38 cellular contexts compared by ENCODE assay signal in genomic region chr11:45638051-45638450, GRCh38. TPM values are rescaled to one million over a fixed set of nuclear protein-coding genes. Genes with fewer than 3 reads are reported as not detected.
"Had no signal": no experiment of that assay in that cellular context is flagged by ENCODE, and none has a peak within 500 bp of the region (broad histone marks: within the 10 kb centered on the region; RNA-seq: fewer than 3 reads in every experiment).

No MANE protein-coding gene starts in this region.

- H3K9me3 ChIP-seq: adrenal gland, ascending aorta, body of pancreas had no signal

- H3K36me3 ChIP-seq: adrenal gland, ascending aorta, brain microvascular endothelial cell, breast epithelium, cardiac muscle cell had no signal

- H3K36me3 Mint-ChIP-seq: activated naive CD4-positive, alpha-beta T cell treated with anti-CD3 and anti-CD28 coated beads, Interleukin-2, amount 10 ng/mL, durations not matched to agents 7 days and 5 days; activated naive CD4-positive, alpha-beta T cell treated with anti-CD3 and anti-CD28 coated beads, Interleukin-2, amount 50 U/mL, for 24 hours; activated naive CD4-positive, alpha-beta T cell treated with anti-CD3 and anti-CD28 coated beads, Interleukin-2, amount 50 U/mL, for 72 hours; activated naive CD8-positive, alpha-beta T cell treated with anti-CD3 and anti-CD28 coated beads for 36 hours; activated naive CD8-positive, alpha-beta T cell treated with anti-CD3 and anti-CD28 coated beads, Interleukin-2, amount 10 ng/mL, durations not matched to agents 7 days and 5 days; brain had no signal

- H3K4me1 Mint-ChIP-seq: activated naive CD4-positive, alpha-beta T cell treated with anti-CD3 and anti-CD28 coated beads, Interleukin-2, amount 10 ng/mL, durations not matched to agents 7 days and 5 days; activated naive CD4-positive, alpha-beta T cell treated with anti-CD3 and anti-CD28 coated beads, Interleukin-2, amount 50 U/mL, for 24 hours; activated naive CD8-positive, alpha-beta T cell treated with anti-CD3 and anti-CD28 coated beads for 36 hours; activated naive CD8-positive, alpha-beta T cell treated with anti-CD3 and anti-CD28 coated beads, Interleukin-2, amount 10 ng/mL, durations not matched to agents 7 days and 5 days; activated naive CD8-positive, alpha-beta T cell treated with anti-CD3 and anti-CD28 coated beads, Interleukin-2, amount 50 U/mL, for 24 hours; activated T-helper 17 cell treated with anti-CD3 and anti-CD28 coated beads, Interleukin-2, amount 50 U/mL, for 72 hours; brain; central memory CD8-positive, alpha-beta T cell had no signal

- H3K27ac ChIP-seq: adrenal gland, ascending aorta, body of pancreas, brain microvascular endothelial cell, breast epithelium, cardiac muscle cell had no signal

- ATAC-seq: activated naive CD8-positive, alpha-beta T cell treated with anti-CD3 and anti-CD28 coated beads, Interleukin-2, amount 50 U/mL, for 24 hours; activated T-cell treated with anti-CD3 and anti-CD28 coated beads, Interleukin-2, amount 50 U/mL, for 4 hours; activated T-cell treated with anti-CD3 and anti-CD28 coated beads, Interleukin-2, amount 50 U/mL, for 72 hours; activated T-helper 17 cell treated with anti-CD3 and anti-CD28 coated beads, Interleukin-2, amount 50 U/mL, for 72 hours; body of pancreas had no signal

- H3K4me1 ChIP-seq: adrenal gland, ascending aorta, body of pancreas, breast epithelium had no signal

- H3K27me3 ChIP-seq: adrenal gland, ascending aorta, body of pancreas, brain microvascular endothelial cell, cardiac muscle cell had no signal

- H3K4me3 ChIP-seq: adrenal gland, ascending aorta, body of pancreas, breast epithelium, cardiac muscle cell had no signal

- DNase-seq: activated effector memory CD4-positive, alpha-beta T cell treated with anti-CD3 and anti-CD28 coated beads, Interleukin-2, amount 50 U/mL, for 16 hours; activated effector memory CD4-positive, alpha-beta T cell treated with Interleukin-2 at 50 U/mL for 16 hours; activated gamma-delta T cell; activated gamma-delta T cell treated with Interleukin-2 at 50 U/mL for 16 hours; activated naive CD4-positive, alpha-beta T cell; activated naive CD4-positive, alpha-beta T cell treated with anti-CD3 and anti-CD28 coated beads for 36 hours; activated naive CD4-positive, alpha-beta T cell treated with anti-CD3 and anti-CD28 coated beads, Interleukin-2, amount 10 ng/mL, durations not matched to agents 7 days and 5 days; activated naive CD4-positive, alpha-beta T cell treated with anti-CD3 and anti-CD28 coated beads, Interleukin-2, amount 50 U/mL, for 16 hours; activated naive CD4-positive, alpha-beta T cell treated with Interleukin-2 at 50 U/mL for 16 hours; activated naive CD8-positive, alpha-beta T cell treated with anti-CD3 and anti-CD28 coated beads for 36 hours; activated naive CD8-positive, alpha-beta T cell treated with anti-CD3 and anti-CD28 coated beads, Interleukin-2, amount 10 ng/mL, durations not matched to agents 7 days and 5 days; activated naive CD8-positive, alpha-beta T cell treated with anti-CD3 and anti-CD28 coated beads, Interleukin-2, amount 50 U/mL, for 24 hours; activated T-cell treated with anti-CD3 and anti-CD28 coated beads, Interleukin-2, amount 50 U/mL, for 1 hour; activated T-cell treated with anti-CD3 and anti-CD28 coated beads, Interleukin-2, amount 50 U/mL, for 24 hours; activated T-cell treated with anti-CD3 and anti-CD28 coated beads, Interleukin-2, amount 50 U/mL, for 4 hours; activated T-cell treated with anti-CD3 and anti-CD28 coated beads, Interleukin-2, amount 50 U/mL, for 48 hours; activated T-cell treated with anti-CD3 and anti-CD28 coated beads, Interleukin-2, amount 50 U/mL, for 72 hours; adrenal gland; amniotic stem cell; amygdala; anterior cingulate cortex; aorta; body of pancreas; brain microvascular endothelial cell; caudate nucleus; central memory CD4-positive, alpha-beta T cell; cerebellar nuclear complex had no signal

- H3K9me3 Mint-ChIP-seq: activated naive CD4-positive, alpha-beta T cell treated with anti-CD3 and anti-CD28 coated beads, Interleukin-2, amount 10 ng/mL, durations not matched to agents 7 days and 5 days; activated T-helper 2 cell treated with anti-CD3 and anti-CD28 coated beads, Interferon-gamma antibody, Interleukin-2, Interleukin-4, amounts not matched to agents 10 μg/mL and 5 μg/mL and 100 μg/mL, durations not matched to agents 14 hours and 24 hours and 36 hours; central memory CD8-positive, alpha-beta T cell had no signal

- H3K4me3 Mint-ChIP-seq: activated naive CD4-positive, alpha-beta T cell treated with anti-CD3 and anti-CD28 coated beads for 36 hours; activated naive CD4-positive, alpha-beta T cell treated with anti-CD3 and anti-CD28 coated beads, Interleukin-2, amount 10 ng/mL, durations not matched to agents 7 days and 5 days; activated naive CD4-positive, alpha-beta T cell treated with anti-CD3 and anti-CD28 coated beads, Interleukin-2, amount 50 U/mL, for 24 hours; activated naive CD8-positive, alpha-beta T cell; activated naive CD8-positive, alpha-beta T cell treated with anti-CD3 and anti-CD28 coated beads for 36 hours; activated naive CD8-positive, alpha-beta T cell treated with anti-CD3 and anti-CD28 coated beads, Interleukin-2, amount 10 ng/mL, durations not matched to agents 7 days and 5 days; activated naive CD8-positive, alpha-beta T cell treated with anti-CD3 and anti-CD28 coated beads, Interleukin-2, amount 50 U/mL, for 24 hours; activated T-cell treated with anti-CD3 and anti-CD28 coated beads, Interleukin-2, amount 50 U/mL, for 24 hours; activated T-cell treated with anti-CD3 and anti-CD28 coated beads, Interleukin-2, amount 50 U/mL, for 4 hours; activated T-cell treated with anti-CD3 and anti-CD28 coated beads, Interleukin-2, amount 50 U/mL, for 72 hours; activated T-helper 1 cell treated with anti-CD3 and anti-CD28 coated beads, Interleukin-12 subunit alpha, Interleukin-12 subunit beta, Interleukin-2, Interleukin-4 antibody, amounts not matched to agents 30 ng/mL and 10 ng/mL and 1 ng/mL, durations not matched to agents 14 hours and 24 hours and 36 hours; activated T-helper 17 cell treated with anti-CD3 and anti-CD28 coated beads, Interleukin-2, amount 50 U/mL, for 72 hours; brain; central memory CD8-positive, alpha-beta T cell had no signal

- H3K27ac Mint-ChIP-seq: activated naive CD4-positive, alpha-beta T cell treated with anti-CD3 and anti-CD28 coated beads for 36 hours; activated naive CD4-positive, alpha-beta T cell treated with anti-CD3 and anti-CD28 coated beads, Interleukin-2, amount 10 ng/mL, durations not matched to agents 7 days and 5 days; activated naive CD4-positive, alpha-beta T cell treated with anti-CD3 and anti-CD28 coated beads, Interleukin-2, amount 50 U/mL, for 24 hours; activated naive CD4-positive, alpha-beta T cell treated with anti-CD3 and anti-CD28 coated beads, Interleukin-2, amount 50 U/mL, for 72 hours; activated naive CD8-positive, alpha-beta T cell; activated naive CD8-positive, alpha-beta T cell treated with anti-CD3 and anti-CD28 coated beads for 36 hours; activated naive CD8-positive, alpha-beta T cell treated with anti-CD3 and anti-CD28 coated beads, Interleukin-2, amount 10 ng/mL, durations not matched to agents 7 days and 5 days; activated naive CD8-positive, alpha-beta T cell treated with anti-CD3 and anti-CD28 coated beads, Interleukin-2, amount 50 U/mL, for 24 hours; activated T-cell treated with anti-CD3 and anti-CD28 coated beads, Interleukin-2, amount 50 U/mL, for 24 hours; activated T-cell treated with anti-CD3 and anti-CD28 coated beads, Interleukin-2, amount 50 U/mL, for 72 hours; activated T-helper 1 cell treated with anti-CD3 and anti-CD28 coated beads, Interleukin-12 subunit alpha, Interleukin-12 subunit beta, Interleukin-2, Interleukin-4 antibody, amounts not matched to agents 30 ng/mL and 10 ng/mL and 1 ng/mL, durations not matched to agents 14 hours and 24 hours and 36 hours; activated T-helper 17 cell treated with anti-CD3 and anti-CD28 coated beads, Interleukin-2, amount 50 U/mL, for 72 hours; activated T-helper 2 cell treated with anti-CD3 and anti-CD28 coated beads, Interferon-gamma antibody, Interleukin-2, Interleukin-4, amounts not matched to agents 10 μg/mL and 5 μg/mL and 100 μg/mL, durations not matched to agents 14 hours and 24 hours and 36 hours; brain had no signal

RNA-seq across cellular contexts. Expression of gene CHST1, which starts 27.4 kb away (rescaled TPM):
- total RNA-seq: activated naive CD4-positive, alpha-beta T cell treated with anti-CD3 and anti-CD28 coated beads for 36 hours; activated naive CD8-positive, alpha-beta T cell treated with anti-CD3 and anti-CD28 coated beads for 36 hours; activated naive CD8-positive, alpha-beta T cell treated with anti-CD3 and anti-CD28 coated beads, Interleukin-2, amount 10 ng/mL, durations not matched to agents 7 days and 5 days; activated T-helper 17 cell treated with anti-CD3 and anti-CD28 coated beads, Interleukin-2, amount 50 U/mL, for 72 hours had no signal
